ENCODE assay signal across 8 cellular contexts in the genomic region with DNA sequence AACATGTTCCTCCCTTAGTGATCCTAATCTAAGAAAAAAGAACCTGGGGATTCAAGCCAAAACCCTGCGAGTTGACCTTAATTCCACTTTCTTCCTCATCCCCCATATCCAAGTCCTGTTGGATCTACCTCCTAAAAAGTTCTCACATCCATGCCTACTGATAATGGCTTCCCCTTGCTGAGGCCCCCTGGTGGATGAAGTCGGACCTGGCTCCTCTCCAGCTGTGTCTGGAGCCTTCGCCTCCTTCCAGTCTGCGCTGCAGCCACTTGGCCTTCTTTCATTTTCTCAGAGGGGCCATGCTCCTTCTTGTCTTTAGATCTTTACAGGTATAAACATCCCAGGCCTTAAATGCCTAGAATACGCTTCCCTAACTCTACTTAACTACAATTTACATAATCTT. TPM values are rescaled to one million over a fixed set of nuclear protein-coding genes. Genes with fewer than 3 reads are reported as not detected.
DNase-seq lines count a peak whose midpoint lies in the region; ATAC-seq and TF ChIP-seq lines count a peak whose summit lies in the region.

No MANE protein-coding gene starts in this region.

- CTCF ChIA-PET in activated CD4-positive, alpha-beta T cell treated with anti-CD3 and anti-CD28 coated beads, Interleukin-2, amount 10 ng/mL, durations not matched to agents 7 days and 5 days (lab: Charles Lee), result no interaction called here
- CTCF ChIA-PET in WTC11 (lab: Charles Lee), result interaction anchor here (0.9 to 2.1 kb wide), 13 partner anchors 8 to 318 kb away, joined by 3 to 10 read pairs (median 4); a partner anchor contains a TSS

- POLR2A ChIA-PET in activated CD4-positive, alpha-beta T cell treated with anti-CD3 and anti-CD28 coated beads, Interleukin-2, amount 10 ng/mL, durations not matched to agents 7 days and 5 days (lab: Charles Lee), result no interaction called here
- POLR2A ChIA-PET in WTC11 (lab: Charles Lee), result interaction anchor here (1.0 kb wide), 1 partner anchor 9 kb away, joined by 3 read pairs; no protein-coding TSS in a partner anchor

- H3K4me1 Mint-ChIP-seq in activated CD4-positive, alpha-beta T cell treated with anti-CD3 and anti-CD28 coated beads, Interleukin-2, amount 10 ng/mL, durations not matched to agents 7 days and 5 days, result no peaks in the 10 kb centered on the region
- peaks cover 43% of the 10 kb centered on the region for H3K4me1 Mint-ChIP-seq in WTC11

- ATAC-seq in WTC11, result peak; percentile 90
- ATAC-seq in HG03439 (IDR thresholded peaks at IDR 0.05; ENCODE audit: unreplicated experiment), result no peak

- no peak overlapping the region for H3K27ac Mint-ChIP-seq in activated CD4-positive, alpha-beta T cell treated with anti-CD3 and anti-CD28 coated beads, Interleukin-2, amount 10 ng/mL, durations not matched to agents 7 days and 5 days
- H3K27ac Mint-ChIP-seq in WTC11, result no peak overlapping the region

- no peak overlapping the region for H3K4me3 Mint-ChIP-seq in activated CD4-positive, alpha-beta T cell treated with anti-CD3 and anti-CD28 coated beads, Interleukin-2, amount 10 ng/mL, durations not matched to agents 7 days and 5 days
- no peak overlapping the region for H3K4me3 Mint-ChIP-seq in WTC11

- peak; percentile 7 for DNase-seq in activated CD4-positive, alpha-beta T cell treated with anti-CD3 and anti-CD28 coated beads, Interleukin-2, amount 10 ng/mL, durations not matched to agents 7 days and 5 days
- DNase-seq in activated CD4-positive, alpha-beta T cell treated with anti-CD3 and anti-CD28 coated beads for 4 hours, result no peak
- DNase-seq in HUDEP-2 (lab: John Stamatoyannopoulos, UW; ENCODE audit: unreplicated experiment in 76 of 76) (peak in 48 of 76 experiments; percentile 0 to 64 (median 28)), WTC11 (ENCODE audit: low spot score) (peak; percentile 85), iris pigment epithelial cell (ENCODE audit: low read depth) (peak; percentile 26), NCI-H510A treated with DMSO at 0.1 percent for 48 hours (lab: John Stamatoyannopoulos, UW) (no peak)
- no peak for DNase-seq in activated effector memory CD4-positive, alpha-beta T cell treated with Interleukin-2 at 50 U/mL for 16 hours

- no peaks in the 10 kb centered on the region for H3K27me3 Mint-ChIP-seq in activated CD4-positive, alpha-beta T cell treated with anti-CD3 and anti-CD28 coated beads, Interleukin-2, amount 10 ng/mL, durations not matched to agents 7 days and 5 days
- peaks cover 83% of the 10 kb centered on the region for H3K27me3 Mint-ChIP-seq in WTC11 (ENCODE audit: low read depth)

- H3K9me3 Mint-ChIP-seq in activated CD4-positive, alpha-beta T cell treated with anti-CD3 and anti-CD28 coated beads, Interleukin-2, amount 10 ng/mL, durations not matched to agents 7 days and 5 days, result no peaks in the 10 kb centered on the region
- no peaks in the 10 kb centered on the region for H3K9me3 Mint-ChIP-seq in WTC11

- no peaks in the 10 kb centered on the region for H3K36me3 Mint-ChIP-seq in activated CD4-positive, alpha-beta T cell treated with anti-CD3 and anti-CD28 coated beads, Interleukin-2, amount 10 ng/mL, durations not matched to agents 7 days and 5 days (ENCODE audit: low read depth)
- H3K36me3 Mint-ChIP-seq in WTC11, result no peaks in the 10 kb centered on the region

- peak; percentile 62; the same call in 1 of the 2 replicates for TF ChIP-seq CTCF in WTC11 (IDR thresholded peaks at IDR 0.05)

TF ChIP-seq in WTC11, 78 proteins besides CTCF, POLR2A, EP300 and RAD21:
- TF ChIP-seq, protein P1, sequence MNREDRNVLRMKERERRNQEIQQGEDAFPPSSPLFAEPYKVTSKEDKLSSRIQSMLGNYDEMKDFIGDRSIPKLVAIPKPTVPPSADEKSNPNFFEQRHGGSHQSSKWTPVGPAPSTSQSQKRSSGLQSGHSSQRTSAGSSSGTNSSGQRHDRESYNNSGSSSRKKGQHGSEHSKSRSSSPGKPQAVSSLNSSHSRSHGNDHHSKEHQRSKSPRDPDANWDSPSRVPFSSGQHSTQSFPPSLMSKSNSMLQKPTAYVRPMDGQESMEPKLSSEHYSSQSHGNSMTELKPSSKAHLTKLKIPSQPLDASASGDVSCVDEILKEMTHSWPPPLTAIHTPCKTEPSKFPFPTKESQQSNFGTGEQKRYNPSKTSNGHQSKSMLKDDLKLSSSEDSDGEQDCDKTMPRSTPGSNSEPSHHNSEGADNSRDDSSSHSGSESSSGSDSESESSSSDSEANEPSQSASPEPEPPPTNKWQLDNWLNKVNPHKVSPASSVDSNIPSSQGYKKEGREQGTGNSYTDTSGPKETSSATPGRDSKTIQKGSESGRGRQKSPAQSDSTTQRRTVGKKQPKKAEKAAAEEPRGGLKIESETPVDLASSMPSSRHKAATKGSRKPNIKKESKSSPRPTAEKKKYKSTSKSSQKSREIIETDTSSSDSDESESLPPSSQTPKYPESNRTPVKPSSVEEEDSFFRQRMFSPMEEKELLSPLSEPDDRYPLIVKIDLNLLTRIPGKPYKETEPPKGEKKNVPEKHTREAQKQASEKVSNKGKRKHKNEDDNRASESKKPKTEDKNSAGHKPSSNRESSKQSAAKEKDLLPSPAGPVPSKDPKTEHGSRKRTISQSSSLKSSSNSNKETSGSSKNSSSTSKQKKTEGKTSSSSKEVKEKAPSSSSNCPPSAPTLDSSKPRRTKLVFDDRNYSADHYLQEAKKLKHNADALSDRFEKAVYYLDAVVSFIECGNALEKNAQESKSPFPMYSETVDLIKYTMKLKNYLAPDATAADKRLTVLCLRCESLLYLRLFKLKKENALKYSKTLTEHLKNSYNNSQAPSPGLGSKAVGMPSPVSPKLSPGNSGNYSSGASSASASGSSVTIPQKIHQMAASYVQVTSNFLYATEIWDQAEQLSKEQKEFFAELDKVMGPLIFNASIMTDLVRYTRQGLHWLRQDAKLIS (CRISPR knock-in tag; IDR thresholded peaks at IDR 0.05; ENCODE audit: borderline replicate concordance), result no peak
- TF ChIP-seq NFYB (CRISPR knock-in tag; conservative IDR thresholded peaks at IDR 0.05; ENCODE audit: low read depth) (no peak), TEAD4 (CRISPR knock-in tag; IDR thresholded peaks at IDR 0.05) (no peak), ATF1 (CRISPR knock-in tag; IDR thresholded peaks at IDR 0.05) (no peak), NFE2L1 (CRISPR knock-in tag; IDR thresholded peaks at IDR 0.05) (no peak), GABPB1 (CRISPR knock-in tag; IDR thresholded peaks at IDR 0.05) (no peak), FOXK1 (CRISPR knock-in tag; IDR thresholded peaks at IDR 0.05) (no peak)
- TF ChIP-seq, protein P2, sequence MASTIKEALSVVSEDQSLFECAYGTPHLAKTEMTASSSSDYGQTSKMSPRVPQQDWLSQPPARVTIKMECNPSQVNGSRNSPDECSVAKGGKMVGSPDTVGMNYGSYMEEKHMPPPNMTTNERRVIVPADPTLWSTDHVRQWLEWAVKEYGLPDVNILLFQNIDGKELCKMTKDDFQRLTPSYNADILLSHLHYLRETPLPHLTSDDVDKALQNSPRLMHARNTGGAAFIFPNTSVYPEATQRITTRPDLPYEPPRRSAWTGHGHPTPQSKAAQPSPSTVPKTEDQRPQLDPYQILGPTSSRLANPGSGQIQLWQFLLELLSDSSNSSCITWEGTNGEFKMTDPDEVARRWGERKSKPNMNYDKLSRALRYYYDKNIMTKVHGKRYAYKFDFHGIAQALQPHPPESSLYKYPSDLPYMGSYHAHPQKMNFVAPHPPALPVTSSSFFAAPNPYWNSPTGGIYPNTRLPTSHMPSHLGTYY (CRISPR knock-in tag; IDR thresholded peaks at IDR 0.05), result no peak

RNA-seq across cellular contexts. Expression of a gene that starts 8.1 kb away (rescaled TPM):
- not detected for total RNA-seq in activated CD4-positive, alpha-beta T cell treated with anti-CD3 and anti-CD28 coated beads, Interleukin-2, amount 10 ng/mL, durations not matched to agents 7 days and 5 days
- 0.37 to 0.55 TPM (median 0.41 TPM) in 3 replicates for total RNA-seq in WTC11 (2021)

Comparison
In these comparisons a context has a peak if more than half of its experiments do, and no peak if none do; other contexts are left out.
1. DNase-seq: peak in activated CD4-positive, alpha-beta T cell treated with anti-CD3 and anti-CD28 coated beads, Interleukin-2, amount 10 ng/mL, durations not matched to agents 7 days and 5 days (single experiment), HUDEP-2 (48 of 76), WTC11 (single experiment) and iris pigment epithelial cell (single experiment); none in activated CD4-positive, alpha-beta T cell treated with anti-CD3 and anti-CD28 coated beads for 4 hours (0 of 2), NCI-H510A treated with DMSO at 0.1 percent for 48 hours (single experiment) and activated effector memory CD4-positive, alpha-beta T cell treated with Interleukin-2 at 50 U/mL for 16 hours (single experiment).